In genomic region chr13:61406275-61406674, GRCh38 we compare ENCODE assay signal across 15 cellular contexts. TPM values are rescaled to one million over a fixed set of nuclear protein-coding genes. Genes with fewer than 3 reads are reported as not detected.
DNase-seq lines count a peak whose midpoint lies in the region; ATAC-seq and TF ChIP-seq lines count a peak whose summit lies in the region.
"Had no signal": no experiment of that assay in that cellular context is flagged by ENCODE, and none has a peak within 500 bp of the region (broad histone marks: within the 10 kb centered on the region; RNA-seq: fewer than 3 reads in every experiment).

No MANE protein-coding gene starts in this region.

- H4K20me1 ChIP-seq in DND-41 (ENCODE audit: insufficient read depth, low read length): no peaks in the 10 kb centered on the region

- H3K27me3 ChIP-seq in DND-41 (ENCODE audit: insufficient read depth, low read length, poor library complexity): no peaks in the 10 kb centered on the region

- H3K36me3 ChIP-seq in DND-41 (ENCODE audit: insufficient read depth, low read length): no peaks in the 10 kb centered on the region

- H3K4me3 ChIP-seq in DND-41 (ENCODE audit: low read depth in 1 of 2, low read length in 2 of 2): no peak overlapping the region
- H3K4me3 ChIP-seq: GM23338 had no signal

- peak; percentile 31; the same call in 1 of the 3 replicates for ATAC-seq in DND-41 (ENCODE audit: insufficient read depth, low read depth)
- peak; percentile 72 for ATAC-seq in left colon
- no peak for ATAC-seq in HG03432 (IDR thresholded peaks at IDR 0.05; ENCODE audit: unreplicated experiment)
- no peak for ATAC-seq in HG02623 (IDR thresholded peaks at IDR 0.05; ENCODE audit: unreplicated experiment)
- ATAC-seq: GM23338, T-helper 17 cell had no signal

- no peak overlapping the region for H3K27ac ChIP-seq in DND-41 (ENCODE audit: low read length)

- H3K9me3 ChIP-seq in DND-41 (ENCODE audit: insufficient read depth, low read length, severe bottlenecking): no peaks in the 10 kb centered on the region

- no peak overlapping the region for H3K4me2 ChIP-seq in DND-41 (ENCODE audit: insufficient read depth, low read length)
- H3K4me2 ChIP-seq: GM23338 had no signal

- DNase-seq in DMS153 (lab: John Stamatoyannopoulos, UW) (peak; percentile 87), DND-41 (no peak), NCI-H748 (lab: John Stamatoyannopoulos, UW; ENCODE audit: unreplicated experiment) (peak; percentile 48), left colon (no peak), activated gamma-delta T cell treated with Interleukin-2 at 50 U/mL for 16 hours (no peak)
- DNase-seq: CD4-positive, CD25-positive, alpha-beta regulatory T cell; GF-D8; MV-4-11; NCI-H146; NCI-H446; NCI-H82; T-helper 17 cell had no signal

- no peak for TF ChIP-seq CTCF in DND-41 (IDR thresholded peaks at IDR 0.05; ENCODE audit: borderline replicate concordance, extremely low read depth, low read length, poor library complexity, severe bottlenecking)

- no peaks in the 10 kb centered on the region for H3K4me1 ChIP-seq in DND-41 (ENCODE audit: insufficient read depth, low read length)

- no peak overlapping the region for H2AFZ ChIP-seq in DND-41 (ENCODE audit: low read depth, low read length)
- H2AFZ ChIP-seq: GM23338 had no signal

- no peaks in the 10 kb centered on the region for H3K79me2 ChIP-seq in DND-41 (ENCODE audit: insufficient read depth, low read length)

- H3K9ac ChIP-seq in DND-41 (ENCODE audit: low read depth, low read length): no peak overlapping the region

- intact Hi-C loops in left colon (cut with DNase I, micrococcal nuclease): no loop called here

RNA-seq across cellular contexts. Expression of gene PCDH20, which starts 9.4 kb away (rescaled TPM):
- 10 to 100 TPM in 1 of 2 donors, 1 to 10 TPM in 1; 4.7 to 13.2 TPM for total RNA-seq in left colon
- total RNA-seq: CD4-positive, CD25-positive, alpha-beta regulatory T cell had no signal

Comparison
In these comparisons a context has a peak if more than half of its experiments do, and no peak if none do; other contexts are left out.
1. DNase-seq: peak in DMS153 (single experiment) and NCI-H748 (single experiment); none in DND-41 (single experiment), left colon (0 of 2) and activated gamma-delta T cell treated with Interleukin-2 at 50 U/mL for 16 hours (single experiment).
2. ATAC-seq: peak in DND-41 (single experiment) and left colon (single experiment); none in HG03432 (single experiment) and HG02623 (single experiment).